Comparison of ENCODE assay signal across 16 cellular contexts in genomic region chr18:8900552-8900951, GRCh38.
DNase-seq lines count a peak whose midpoint lies in the region; ATAC-seq, FAIRE-seq and TF ChIP-seq lines count a peak whose summit lies in the region.
"Had no signal": no experiment of that assay in that cellular context is flagged by ENCODE, and none has a peak within 500 bp of the region (broad histone marks: within the 10 kb centered on the region; RNA-seq: fewer than 3 reads in every experiment).

No MANE protein-coding gene starts in this region.

- peak overlapping the region; percentile 29 for H3K9ac ChIP-seq in HUES6 (ENCODE audit: low read length)
- peak overlapping the region in 1 of 2 experiments; percentile 39; a peak in 1 of 4 replicates for H3K9ac ChIP-seq in K562 (ENCODE audit: insufficient read depth in 1 of 2, low read depth in 2 of 2, low read length in 2 of 2)
- peak overlapping the region; percentile 5 for H3K9ac ChIP-seq in mesendoderm (ENCODE audit: low read length)
- H3K9ac ChIP-seq in neuronal stem cell (ENCODE audit: low read depth, low read length, poor library complexity) = no peak overlapping the region
- H3K9ac ChIP-seq: BLaER1 treated with 17β-estradiol and CSF1 and Interleukin-3, amounts not matched to agents 10 nM and 100 nM had no signal

- H3K79me1 ChIP-seq in mesendoderm (ENCODE audit: low read length) = no peaks in the 10 kb centered on the region
- H3K79me1 ChIP-seq in neuronal stem cell (ENCODE audit: low read depth, low read length) = no peaks in the 10 kb centered on the region

- peak overlapping the region; percentile 21 for H2BK5ac ChIP-seq in mesendoderm (ENCODE audit: low read length)
- no peak overlapping the region for H2BK5ac ChIP-seq in neuronal stem cell (ENCODE audit: low read length)

- ATAC-seq in K562 = no peak
- no peak for ATAC-seq in GM21723 (IDR thresholded peaks at IDR 0.05; ENCODE audit: unreplicated experiment)
- ATAC-seq in GM18520 (IDR thresholded peaks at IDR 0.05; ENCODE audit: unreplicated experiment) = no peak

- no peak overlapping the region for H4K5ac ChIP-seq in mesendoderm (ENCODE audit: low read length)

- H3K4me3 ChIP-seq in HUES6 (ENCODE audit: low read depth, low read length) = no peak overlapping the region
- H3K4me3 ChIP-seq in K562 = no peak overlapping the region
- H3K4me3 ChIP-seq in mesendoderm (ENCODE audit: low read length) = no peak overlapping the region
- H3K4me3 ChIP-seq in neuronal stem cell (ENCODE audit: low read length in 2 of 2) = no peak overlapping the region
- H3K4me3 ChIP-seq: BLaER1 treated with 17β-estradiol and CSF1 and Interleukin-3, amounts not matched to agents 10 nM and 100 nM; HAP-1 had no signal

- peaks cover 15% of the 10 kb centered on the region; the same call in 1 of the 2 replicates for H3K4me1 ChIP-seq in HUES6 (ENCODE audit: control insufficient read depth, insufficient read depth, low read length)
- H3K4me1 ChIP-seq in K562 (replicated peaks in 1 of 2; ENCODE audit: control insufficient read depth in 2 of 2, insufficient read depth in 2 of 2, low read length in 2 of 2) = peaks cover 0 to 9% of the 10 kb centered on the region in 2 experiments; a peak in 3 of 5 replicates
- H3K4me1 ChIP-seq in mesendoderm (ENCODE audit: control insufficient read depth, low read depth, low read length) = peaks cover 6% of the 10 kb centered on the region
- H3K4me1 ChIP-seq in neuronal stem cell (ENCODE audit: control insufficient read depth in 2 of 2, insufficient read depth in 1 of 2, low read depth in 1 of 2, low read length in 2 of 2) = peaks cover 0 to 4% of the 10 kb centered on the region in 2 donors
- H3K4me1 ChIP-seq: HAP-1 had no signal

- peak overlapping the region; percentile 56 for H3K56ac ChIP-seq in mesendoderm (ENCODE audit: low read length)

- H4K20me1 ChIP-seq in K562 (replicated peaks; ENCODE audit: control insufficient read depth, insufficient read depth, low read length) = no peaks in the 10 kb centered on the region
- H4K20me1 ChIP-seq: BLaER1 treated with 17β-estradiol and CSF1 and Interleukin-3, amounts not matched to agents 10 nM and 100 nM had no signal

- TF ChIP-seq EP300 in K562 (IDR thresholded peaks at IDR 0.05; ENCODE audit: low read length) = no peak

- no peak overlapping the region for H4K8ac ChIP-seq in mesendoderm (ENCODE audit: low read depth, low read length)
- H4K8ac ChIP-seq in neuronal stem cell (ENCODE audit: low read depth, low read length) = no peak overlapping the region

- DNase-seq in K562 (ENCODE audit: extremely low read depth in 1 of 4, low spot score in 3 of 4) (no peak), mesendoderm (peak; percentile 56), neuronal stem cell (ENCODE audit: low spot score) (no peak), NCI-H345 treated with DMSO at 0.1 percent for 48 hours (lab: John Stamatoyannopoulos, UW; ENCODE audit: unreplicated experiment) (no peak)
- DNase-seq in activated naive CD4-positive, alpha-beta T cell treated with Interleukin-2 at 50 U/mL for 16 hours = no peak
- DNase-seq: 8988T; AML-193; CD4-positive, CD25-positive, alpha-beta regulatory T cell; DMS53; GF-D8; GOT3 had no signal

- H3K9me3 ChIP-seq in HUES6 (ENCODE audit: control insufficient read depth, insufficient read depth, low read depth, low read length) = peaks cover 18% of the 10 kb centered on the region
- 0 out of 2 replicates have a peak, but pooled peaks cover 2% of the 10 kb centered on the region for H3K9me3 ChIP-seq in K562 (replicated peaks; ENCODE audit: control insufficient read depth, insufficient read depth, low read depth, low read length)
- peaks cover 0 to 10% of the 10 kb centered on the region in 2 donors for H3K9me3 ChIP-seq in neuronal stem cell (replicated peaks in 1 of 2; ENCODE audit: control insufficient read depth in 2 of 2, insufficient read depth in 1 of 2, low read depth in 1 of 2, low read length in 2 of 2)

- TF ChIP-seq CTCF in K562 (IDR thresholded peaks at IDR 0.05 in 2 of 3, conservative IDR thresholded peaks at IDR 0.05 in 1 of 3; ENCODE audit: insufficient read depth in 2 of 3, low read depth in 1 of 3, low read length in 3 of 3) = no peak

- H3K4me2 ChIP-seq in K562 (ENCODE audit: insufficient read depth, low read length) = no peak overlapping the region
- H3K4me2 ChIP-seq in mesendoderm (ENCODE audit: low read length) = no peak overlapping the region
- H3K4me2 ChIP-seq in neuronal stem cell (ENCODE audit: insufficient read depth, low read length, poor library complexity, severe bottlenecking) = no peak overlapping the region

- H3K23ac ChIP-seq in mesendoderm (ENCODE audit: low read length) (no peak overlapping the region), neuronal stem cell (ENCODE audit: low read depth, low read length, poor library complexity) (no peak overlapping the region)

- peak overlapping the region; percentile 9; the same call in 1 of the 2 replicates for H3K27ac ChIP-seq in HUES6 (ENCODE audit: low read depth, low read length)
- H3K27ac ChIP-seq in K562 (ENCODE audit: extremely low read depth, low read depth, low read length) = no peak overlapping the region
- H3K27ac ChIP-seq in mesendoderm (ENCODE audit: low read depth, low read length) = no peak overlapping the region
- no peak overlapping the region for H3K27ac ChIP-seq in neuronal stem cell (replicated peaks; ENCODE audit: low read length)
- H3K27ac ChIP-seq: BLaER1 treated with 17β-estradiol and CSF1 and Interleukin-3, amounts not matched to agents 10 nM and 100 nM had no signal

- H3K36me3 ChIP-seq in HUES6 (ENCODE audit: control insufficient read depth, insufficient read depth, low read length) (no peaks in the 10 kb centered on the region), K562 (ENCODE audit: control insufficient read depth, insufficient read depth, low read length) (no peaks in the 10 kb centered on the region), mesendoderm (ENCODE audit: control insufficient read depth, insufficient read depth, low read length) (no peaks in the 10 kb centered on the region), neuronal stem cell (replicated peaks in 1 of 2; ENCODE audit: control insufficient read depth in 2 of 2, insufficient read depth in 2 of 2, low read length in 2 of 2) (no peaks in the 10 kb centered on the region)
- H3K36me3 ChIP-seq: HAP-1 had no signal

- H2BK120ac ChIP-seq in mesendoderm (ENCODE audit: low read depth, low read length) (no peak overlapping the region), neuronal stem cell (ENCODE audit: low read depth, low read length) (no peak overlapping the region)

- TF ChIP-seq POLR2A in K562 (conservative IDR thresholded peaks at IDR 0.05) = no peak

- no TSS peak for BruUV-seq in K562 (replicated peaks; lab: Mats Ljungman, UMichigan)

- CTCF ChIA-PET in K562 (lab: Yijun Ruan, JAX; ENCODE audit: low intra/inter-chr PET ratio) = no interaction called here

- H2AFZ ChIP-seq in K562 (ENCODE audit: low read depth, low read length) (peak overlapping the region; percentile 41; the same call in 1 of the 2 replicates), neuronal stem cell (ENCODE audit: low read length) (peak overlapping the region; percentile 65)

- H2BK15ac ChIP-seq in mesendoderm (replicated peaks; ENCODE audit: low read depth) (no peak overlapping the region), neuronal stem cell (ENCODE audit: low read length) (no peak overlapping the region)

- H2BK12ac ChIP-seq in neuronal stem cell (ENCODE audit: low read length) = no peak overlapping the region

- POLR2A ChIA-PET in K562 (lab: Yijun Ruan, JAX) = interaction anchor here (0.6 to 1.6 kb wide), 6 partner anchors 9 to 192 kb away, joined by 3 to 5 read pairs (median 4); no protein-coding TSS in a partner anchor

- H2AK5ac ChIP-seq in mesendoderm (ENCODE audit: low read length) (no peak overlapping the region), neuronal stem cell (ENCODE audit: low read depth, low read length) (no peak overlapping the region)

- H3K9me1 ChIP-seq in K562 (ENCODE audit: control insufficient read depth, insufficient read depth, low read length) = no peaks in the 10 kb centered on the region

- no peak for FAIRE-seq in K562 (lab: Jason Lieb, UNC)

- no peak overlapping the region for H3K14ac ChIP-seq in neuronal stem cell (ENCODE audit: low read length)

- H4K91ac ChIP-seq in neuronal stem cell (ENCODE audit: low read depth, low read length, poor library complexity) = no peak overlapping the region

- H3K79me2 ChIP-seq in K562 (ENCODE audit: control insufficient read depth, insufficient read depth, low read length) = no peaks in the 10 kb centered on the region
- no peaks in the 10 kb centered on the region for H3K79me2 ChIP-seq in mesendoderm (ENCODE audit: control insufficient read depth, insufficient read depth, low read length)

- in situ Hi-C loops in K562 (cut with MboI) = no loop called here

- intact Hi-C loops in K562 (cut with micrococcal nuclease) = no loop called here

- 63% methylated on average over 2 of the region's 2 CpGs for WGBS in K562 (ENCODE audit: insufficient coverage, low coverage, missing lambda C conversion rate)
- WGBS in mesendoderm (ENCODE audit: extremely low coverage, insufficient coverage, low lambda C conversion rate) = no CpG with 5 or more reads among the region's 2 CpGs
- WGBS in neuronal stem cell (ENCODE audit: extremely low coverage in 2 of 2, insufficient read length in 2 of 2, insufficient replicate concordance in 1 of 2), 2 donors = no CpG with 5 or more reads among the region's 2 CpGs

- TF ChIP-seq RAD21 in K562 (CRISPR knock-in tag; conservative IDR thresholded peaks at IDR 0.05 in 1 of 2, IDR thresholded peaks at IDR 0.05 in 1 of 2) = no peak

- H3K18ac ChIP-seq in mesendoderm (ENCODE audit: low read length) (peak overlapping the region; percentile 56), neuronal stem cell (ENCODE audit: low read length) (peak overlapping the region; percentile 71)

- H3K27me3 ChIP-seq in HUES6 (ENCODE audit: control insufficient read depth, insufficient read depth, low read length) = no peaks in the 10 kb centered on the region
- H3K27me3 ChIP-seq in K562 (ENCODE audit: control insufficient read depth in 2 of 2, insufficient read depth in 2 of 2, low read length in 2 of 2) = no peaks in the 10 kb centered on the region
- no peaks in the 10 kb centered on the region for H3K27me3 ChIP-seq in mesendoderm (ENCODE audit: insufficient read depth, low read length, poor library complexity)
- H3K27me3 ChIP-seq in neuronal stem cell (ENCODE audit: control insufficient read depth in 3 of 3, insufficient read depth in 3 of 3, low read depth in 1 of 3, low read length in 3 of 3) = no peaks in the 10 kb centered on the region
- H3K27me3 ChIP-seq: BLaER1 treated with 17β-estradiol and CSF1 and Interleukin-3, amounts not matched to agents 10 nM and 100 nM had no signal

- H3K4ac ChIP-seq in mesendoderm (ENCODE audit: low read depth, low read length) = no peak overlapping the region
- no peak overlapping the region for H3K4ac ChIP-seq in neuronal stem cell (ENCODE audit: low read length)

TF ChIP-seq in K562, 482 proteins besides CTCF, POLR2A, EP300 and RAD21:
- TF ChIP-seq MECOM (CRISPR knock-in tag; IDR thresholded peaks at IDR 0.05) (no peak), SP2 (IDR thresholded peaks at IDR 0.05; ENCODE audit: extremely low read depth, low read depth, low read length, poor library complexity, severe bottlenecking) (no peak), CBX3 (IDR thresholded peaks at IDR 0.05; ENCODE audit: borderline replicate concordance in 1 of 2, low read length in 2 of 2) (peak in 1 of 2 experiments; percentile 12; a peak in 1 of 3 replicates)
